In the genomic region with DNA sequence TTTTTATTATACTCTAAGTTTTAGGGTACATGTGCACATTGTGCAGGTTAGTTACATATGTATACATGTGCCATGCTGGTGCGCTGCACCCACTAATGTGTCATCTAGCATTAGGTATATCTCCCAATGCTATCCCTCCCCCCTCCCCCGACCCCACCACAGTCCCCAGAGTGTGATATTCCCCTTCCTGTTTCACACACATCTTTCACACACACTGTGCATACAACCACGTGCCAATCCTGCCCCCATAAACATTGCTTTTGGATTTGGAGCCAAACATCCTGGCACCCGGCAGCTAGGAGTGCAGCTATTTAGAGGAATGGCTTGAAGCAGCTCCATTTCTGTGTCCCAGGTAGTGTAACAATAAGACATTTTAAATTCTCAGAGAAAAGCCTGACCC, we compare ENCODE assay signal across 6 cellular contexts. TPM values are rescaled to one million over a fixed set of nuclear protein-coding genes. Genes with fewer than 3 reads are reported as not detected.
"Had no signal": no experiment of that assay in that cellular context is flagged by ENCODE, and none has a peak within 500 bp of the region (broad histone marks: within the 10 kb centered on the region; RNA-seq: fewer than 3 reads in every experiment).

No MANE protein-coding gene starts in this region.

RNA-seq across cellular contexts. Expression of gene FAM72D, which starts 51.4 kb away (rescaled TPM):
- total RNA-seq: kidney, left lobe of liver, left ventricle myocardium superior, mesenteric fat pad, mononuclear cell, myocyte had no signal
